ENCODE assay signal across 8 cellular contexts in the genomic region with DNA sequence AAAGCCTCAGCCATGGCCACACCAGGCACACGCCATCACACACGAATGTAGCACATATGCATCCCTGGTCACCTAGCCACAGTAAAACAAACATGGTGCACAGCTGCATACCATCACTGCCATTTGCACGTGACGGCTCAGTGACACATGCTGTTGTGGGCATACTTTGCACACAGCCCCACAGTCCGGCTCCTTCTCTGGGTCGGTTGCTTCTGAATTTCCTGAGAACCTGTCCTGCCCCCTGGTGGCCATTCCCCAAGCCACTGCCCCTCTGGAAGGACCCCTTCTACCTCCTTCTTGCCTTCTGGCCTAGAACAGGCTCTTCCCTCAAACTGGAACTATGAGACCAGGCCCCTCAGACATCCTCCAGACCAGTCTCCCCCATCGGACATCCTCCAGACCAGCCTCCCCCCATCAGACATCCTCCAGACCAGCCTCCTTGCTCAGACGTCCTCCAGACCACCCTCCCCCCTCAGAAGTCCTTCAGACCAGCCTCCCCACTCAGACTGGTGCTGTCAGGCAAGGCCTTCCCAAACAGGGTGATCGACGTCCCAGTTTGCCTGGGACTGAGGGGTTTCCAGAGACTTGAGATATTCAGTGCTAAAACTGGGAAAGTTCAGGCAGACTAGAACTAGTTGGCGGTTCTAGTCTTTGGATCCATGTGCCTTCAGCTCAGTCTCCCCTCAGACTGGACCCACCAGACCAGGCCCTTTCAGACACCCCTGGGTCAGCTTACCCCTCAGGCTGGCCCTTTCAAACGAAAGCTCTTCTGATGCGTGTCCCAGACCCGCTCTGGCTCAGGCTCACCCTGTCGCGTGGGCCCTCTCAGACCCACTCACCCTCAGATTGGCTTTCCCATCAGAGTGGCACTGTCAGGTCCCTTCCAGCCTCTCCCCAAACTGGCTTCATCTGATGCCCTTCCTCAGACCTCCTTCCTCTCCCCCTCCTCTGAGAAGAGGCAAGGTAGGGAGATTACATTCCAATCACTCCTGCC. TPM values are rescaled to one million over a fixed set of nuclear protein-coding genes. Genes with fewer than 3 reads are reported as not detected.
DNase-seq lines count a peak whose midpoint lies in the region; ATAC-seq, FAIRE-seq and TF ChIP-seq lines count a peak whose summit lies in the region.

No MANE protein-coding gene starts in this region.

- no peak overlapping the region for H3K27ac Mint-ChIP-seq in immature natural killer cell

- peak; percentile 63 for TF ChIP-seq CTCF in D721Med (IDR thresholded peaks at IDR 0.05; ENCODE audit: insufficient read depth, missing control alignments)
- TF ChIP-seq CTCF in brain microvascular endothelial cell (IDR thresholded peaks at IDR 0.05; ENCODE audit: low read depth, low read length, missing control alignments): peak; percentile 87

- H3K27me3 Mint-ChIP-seq in immature natural killer cell (ENCODE audit: low read depth in 3 of 3): peaks cover 0 to 7% (median 6%) of the 10 kb centered on the region in 3 donors

- DNase-seq in D721Med (ENCODE audit: insufficient read length, low spot score) (no peak), LHCN-M2 (ENCODE audit: low read depth) (peak; percentile 81), SW480 (ENCODE audit: low spot score) (peak; percentile 62), brain microvascular endothelial cell (peak; percentile 75), immature natural killer cell (peak; percentile 9 to 17 (median 13))
- DNase-seq in stimulated activated CD4-positive, alpha-beta T cell treated with anti-CD3 and anti-CD28 coated beads, Interleukin-12 subunit alpha, Interleukin-12 subunit beta, amount 100 ng/mL, for 48 hours (ENCODE audit: low read depth in 2 of 3, low spot score in 1 of 3): peak; percentile 38 to 59 (median 47)

- no peaks in the 10 kb centered on the region for H3K36me3 Mint-ChIP-seq in immature natural killer cell

- in situ Hi-C loops in brain microvascular endothelial cell (cut with HindIII; ENCODE audit: low pct_ligation_motif_present, low sequenced_read_pairs): no loop called here

- peaks cover 6% of the 10 kb centered on the region for H3K27me3 ChIP-seq in brain microvascular endothelial cell (replicated peaks)

- no peaks in the 10 kb centered on the region for H3K36me3 ChIP-seq in brain microvascular endothelial cell (replicated peaks)

- H3K9me3 Mint-ChIP-seq in immature natural killer cell: no peaks in the 10 kb centered on the region

- H3K27ac ChIP-seq in brain microvascular endothelial cell: no peak overlapping the region

- no peak overlapping the region for H3K4me3 Mint-ChIP-seq in immature natural killer cell

- FAIRE-seq in D721Med (lab: Jason Lieb, UNC): no peak

- H3K4me1 Mint-ChIP-seq in immature natural killer cell: no peaks in the 10 kb centered on the region

- no peak overlapping the region for H3K4me3 ChIP-seq in brain microvascular endothelial cell (ENCODE audit: low read depth, low read length)

- ATAC-seq in HG02798 (IDR thresholded peaks at IDR 0.05; ENCODE audit: poor library complexity, unreplicated experiment): no peak
- no peak for ATAC-seq in HG03439 (IDR thresholded peaks at IDR 0.05; ENCODE audit: unreplicated experiment)

RNA-seq across cellular contexts. Expression of a gene that starts 24.3 kb away (rescaled TPM):
- total RNA-seq in LHCN-M2 (2014; rRNA removed): 0.29 TPM in 1 of 2 replicates, not detected in the other
- polyA plus RNA-seq in LHCN-M2 (2012): 0.62 TPM
- polyA plus RNA-seq in immature natural killer cell: 10 to 100 TPM in 1 of 3 donors, 1 to 10 TPM in 1, under 1 TPM in 1; 1.00 to 11.3 (median 9.2) TPM

RNA-seq across cellular contexts. Expression of a gene that starts 42.4 kb away (rescaled TPM):
- total RNA-seq in LHCN-M2 (2014; rRNA removed): not detected in 2 replicates
- not detected for polyA plus RNA-seq in LHCN-M2 (2012)
- not detected for polyA plus RNA-seq in immature natural killer cell
